23 cellular contexts compared by ENCODE assay signal in genomic region chr2:119170504-119170903, GRCh38. TPM values are rescaled to one million over a fixed set of nuclear protein-coding genes. Genes with fewer than 3 reads are reported as not detected.
"Had no signal": no experiment of that assay in that cellular context is flagged by ENCODE, and none has a peak within 500 bp of the region (broad histone marks: within the 10 kb centered on the region; RNA-seq: fewer than 3 reads in every experiment).

No MANE protein-coding gene starts in this region.

- ATAC-seq: foreskin keratinocyte, gastroesophageal sphincter, heart left ventricle, left cardiac atrium, left lung, left ventricle myocardium superior, lower lobe of right lung, mucosa of descending colon had no signal

- H3K4me3 Mint-ChIP-seq: immature natural killer cell, mesothelial cell of epicardium had no signal

- DNase-seq: dermis blood vessel endothelial cell; dorsolateral prefrontal cortex; effector CD4-positive, alpha-beta T cell; effector memory CD4-positive, alpha-beta T cell; foreskin keratinocyte; heart left ventricle; hypothalamus; immature natural killer cell; islet precursor cell; left cardiac atrium; left lung; left ventricle myocardium superior; lower lobe of right lung; mesenchymal stem cell; mucosa of descending colon had no signal

- H3K36me3 Mint-ChIP-seq: immature natural killer cell, mesothelial cell of epicardium had no signal

- H3K9me3 Mint-ChIP-seq: immature natural killer cell, mesothelial cell of epicardium had no signal

- H3K4me2 ChIP-seq: hepatocyte had no signal

- H3K4me1 Mint-ChIP-seq: immature natural killer cell, mesothelial cell of epicardium had no signal

- H3K27me3 ChIP-seq: foreskin keratinocyte had no signal

- H2AFZ ChIP-seq: hepatocyte had no signal

- H3K27ac ChIP-seq: coronary artery, dorsolateral prefrontal cortex, esophagus muscularis mucosa, foreskin keratinocyte, gastroesophageal sphincter, heart left ventricle, hepatocyte, left lung, lower lobe of right lung had no signal

- H3K4me1 ChIP-seq: esophagus muscularis mucosa, foreskin keratinocyte, gastroesophageal sphincter, heart left ventricle, left lung, lower lobe of right lung had no signal

- H3K27ac Mint-ChIP-seq: immature natural killer cell, mesothelial cell of epicardium had no signal

- H3K36me3 ChIP-seq: esophagus muscularis mucosa, gastroesophageal sphincter, heart left ventricle, left lung, lower lobe of right lung had no signal

- H3K4me3 ChIP-seq: coronary artery, dorsolateral prefrontal cortex, esophagus muscularis mucosa, gastroesophageal sphincter, heart left ventricle, hepatocyte, left lung, lower lobe of right lung, mucosa of descending colon had no signal

- H3K9me3 ChIP-seq: esophagus muscularis mucosa, gastroesophageal sphincter, heart left ventricle, left lung, lower lobe of right lung, mucosa of descending colon had no signal

RNA-seq across cellular contexts. Expression of gene C1QL2, which starts 12.0 kb away (rescaled TPM):
- polyA plus RNA-seq: endothelial cell of umbilical vein, esophagus, fibroblast of lung, foreskin keratinocyte, immature natural killer cell had no signal
